9 cellular contexts compared by ENCODE assay signal in the genomic region with DNA sequence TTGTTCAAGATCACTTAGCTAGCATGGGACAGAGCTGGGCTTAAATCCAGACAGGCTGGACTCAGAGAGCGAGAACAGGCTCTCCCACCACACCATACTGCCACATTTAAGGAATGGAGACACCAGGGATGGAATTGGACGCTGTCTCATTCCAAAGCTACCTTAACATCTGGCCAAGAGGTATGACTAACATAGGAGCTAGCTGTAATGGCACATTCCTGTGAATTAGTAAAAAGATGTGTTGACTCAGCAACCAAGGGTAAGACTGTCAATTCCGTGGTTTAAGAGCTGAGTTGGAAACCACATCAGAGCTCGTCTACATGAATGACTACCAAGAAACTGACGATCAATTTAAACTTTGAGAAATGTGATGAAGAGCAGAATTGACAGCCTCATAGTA. TPM values are rescaled to one million over a fixed set of nuclear protein-coding genes. Genes with fewer than 3 reads are reported as not detected.
DNase-seq lines count a peak whose midpoint lies in the region; ATAC-seq and TF ChIP-seq lines count a peak whose summit lies in the region.
"Had no signal": no experiment of that assay in that cellular context is flagged by ENCODE, and none has a peak within 500 bp of the region (broad histone marks: within the 10 kb centered on the region; RNA-seq: fewer than 3 reads in every experiment).

No MANE protein-coding gene starts in this region.

- no peaks in the 10 kb centered on the region for H3K9me3 Mint-ChIP-seq in activated CD4-positive, alpha-beta T cell treated with anti-CD3 and anti-CD28 coated beads, Interleukin-2, amount 10 ng/mL, durations not matched to agents 7 days and 5 days
- H3K9me3 Mint-ChIP-seq in stimulated activated naive CD8-positive, alpha-beta T cell treated with anti-CD3 and anti-CD28 coated beads, Interleukin-15, amount 100 ng/mL, for 72 hours: no peaks in the 10 kb centered on the region

- TF ChIP-seq CTCF in epithelial cell of esophagus (IDR thresholded peaks at IDR 0.05; ENCODE audit: insufficient read depth, low read depth, low read length, missing control alignments): no peak

- CTCF ChIA-PET in activated CD4-positive, alpha-beta T cell treated with anti-CD3 and anti-CD28 coated beads, Interleukin-2, amount 10 ng/mL, durations not matched to agents 7 days and 5 days (lab: Charles Lee): interaction anchor here (0.8 to 1.3 kb wide), 3 partner anchors 8 to 26 kb away, joined by 3 to 5 read pairs (median 3); partner anchors contain the start of genes PARK7 and TNFRSF9

- peaks cover 3% of the 10 kb centered on the region for H3K27me3 Mint-ChIP-seq in activated CD4-positive, alpha-beta T cell treated with anti-CD3 and anti-CD28 coated beads, Interleukin-2, amount 10 ng/mL, durations not matched to agents 7 days and 5 days
- no peaks in the 10 kb centered on the region for H3K27me3 Mint-ChIP-seq in stimulated activated naive CD8-positive, alpha-beta T cell treated with anti-CD3 and anti-CD28 coated beads, Interleukin-15, amount 100 ng/mL, for 72 hours

- peak overlapping the region; percentile 63 for H3K27ac Mint-ChIP-seq in activated CD4-positive, alpha-beta T cell treated with anti-CD3 and anti-CD28 coated beads, Interleukin-2, amount 10 ng/mL, durations not matched to agents 7 days and 5 days
- no peak overlapping the region for H3K27ac Mint-ChIP-seq in stimulated activated naive CD8-positive, alpha-beta T cell treated with anti-CD3 and anti-CD28 coated beads, Interleukin-15, amount 100 ng/mL, for 72 hours

- H3K4me3 Mint-ChIP-seq in activated CD4-positive, alpha-beta T cell treated with anti-CD3 and anti-CD28 coated beads, Interleukin-2, amount 10 ng/mL, durations not matched to agents 7 days and 5 days: no peak overlapping the region
- H3K4me3 Mint-ChIP-seq in stimulated activated naive CD8-positive, alpha-beta T cell treated with anti-CD3 and anti-CD28 coated beads, Interleukin-15, amount 100 ng/mL, for 72 hours: peak overlapping the region; percentile 38 to 63

- no peaks in the 10 kb centered on the region for H3K36me3 Mint-ChIP-seq in activated CD4-positive, alpha-beta T cell treated with anti-CD3 and anti-CD28 coated beads, Interleukin-2, amount 10 ng/mL, durations not matched to agents 7 days and 5 days (ENCODE audit: low read depth)

- no peak overlapping the region for H3K4me3 ChIP-seq in epithelial cell of esophagus (ENCODE audit: low read length)

- peak; percentile 86 for ATAC-seq in stimulated activated naive CD8-positive, alpha-beta T cell treated with anti-CD3 and anti-CD28 coated beads, Interleukin-15, amount 100 ng/mL, for 72 hours
- ATAC-seq in HG02642 (IDR thresholded peaks at IDR 0.05; ENCODE audit: poor library complexity, unreplicated experiment) (no peak), GM18858 (IDR thresholded peaks at IDR 0.05; ENCODE audit: unreplicated experiment) (no peak), HG03439 (IDR thresholded peaks at IDR 0.05; ENCODE audit: unreplicated experiment) (no peak)

- DNase-seq in stimulated activated CD4-positive, alpha-beta T cell treated with anti-CD3 and anti-CD28 coated beads, Interleukin-15, amount 100 ng/mL, for 24 hours: peak; percentile 34
- DNase-seq in stimulated activated CD4-positive, alpha-beta T cell treated with anti-CD3 and anti-CD28 coated beads, Interleukin-2, amount 100 ng/mL, for 48 hours: no peak
- peak; percentile 63 for DNase-seq in activated CD4-positive, alpha-beta T cell treated with anti-CD3 and anti-CD28 coated beads, Interleukin-2, amount 10 ng/mL, durations not matched to agents 7 days and 5 days
- DNase-seq in epithelial cell of esophagus (ENCODE audit: low read depth): peak; percentile 86
- peak; percentile 41 to 47 for DNase-seq in stimulated activated naive CD8-positive, alpha-beta T cell treated with anti-CD3 and anti-CD28 coated beads, Interleukin-15, amount 100 ng/mL, for 72 hours
- DNase-seq: NCI-H2227 treated with DMSO at 0.1 percent for 48 hours had no signal

- POLR2A ChIA-PET in activated CD4-positive, alpha-beta T cell treated with anti-CD3 and anti-CD28 coated beads, Interleukin-2, amount 10 ng/mL, durations not matched to agents 7 days and 5 days (lab: Charles Lee): no interaction called here

- peaks cover 24% of the 10 kb centered on the region for H3K4me1 Mint-ChIP-seq in activated CD4-positive, alpha-beta T cell treated with anti-CD3 and anti-CD28 coated beads, Interleukin-2, amount 10 ng/mL, durations not matched to agents 7 days and 5 days
- H3K4me1 Mint-ChIP-seq in stimulated activated naive CD8-positive, alpha-beta T cell treated with anti-CD3 and anti-CD28 coated beads, Interleukin-15, amount 100 ng/mL, for 72 hours: peaks cover 47% of the 10 kb centered on the region

RNA-seq across cellular contexts. Expression of gene TNFRSF9, which starts 8.3 kb away (rescaled TPM):
- total RNA-seq in activated CD4-positive, alpha-beta T cell treated with anti-CD3 and anti-CD28 coated beads, Interleukin-2, amount 10 ng/mL, durations not matched to agents 7 days and 5 days: under 1 TPM; 0.57 to 0.62 TPM

RNA-seq across cellular contexts. Expression of gene PARK7, which starts 12.6 kb away (rescaled TPM):
- total RNA-seq in activated CD4-positive, alpha-beta T cell treated with anti-CD3 and anti-CD28 coated beads, Interleukin-2, amount 10 ng/mL, durations not matched to agents 7 days and 5 days: 100 to 1,000 TPM; 226 to 232 TPM

Comparison
In these comparisons a context has a peak if more than half of its experiments do, and no peak if none do; other contexts are left out.
1. DNase-seq: peak in stimulated activated CD4-positive, alpha-beta T cell treated with anti-CD3 and anti-CD28 coated beads, Interleukin-15, amount 100 ng/mL, for 24 hours (single experiment), activated CD4-positive, alpha-beta T cell treated with anti-CD3 and anti-CD28 coated beads, Interleukin-2, amount 10 ng/mL, durations not matched to agents 7 days and 5 days (single experiment), epithelial cell of esophagus (single experiment) and stimulated activated naive CD8-positive, alpha-beta T cell treated with anti-CD3 and anti-CD28 coated beads, Interleukin-15, amount 100 ng/mL, for 72 hours (2 of 2); none in stimulated activated CD4-positive, alpha-beta T cell treated with anti-CD3 and anti-CD28 coated beads, Interleukin-2, amount 100 ng/mL, for 48 hours (0 of 2).